8 cellular contexts compared by ENCODE assay signal in the genomic region with DNA sequence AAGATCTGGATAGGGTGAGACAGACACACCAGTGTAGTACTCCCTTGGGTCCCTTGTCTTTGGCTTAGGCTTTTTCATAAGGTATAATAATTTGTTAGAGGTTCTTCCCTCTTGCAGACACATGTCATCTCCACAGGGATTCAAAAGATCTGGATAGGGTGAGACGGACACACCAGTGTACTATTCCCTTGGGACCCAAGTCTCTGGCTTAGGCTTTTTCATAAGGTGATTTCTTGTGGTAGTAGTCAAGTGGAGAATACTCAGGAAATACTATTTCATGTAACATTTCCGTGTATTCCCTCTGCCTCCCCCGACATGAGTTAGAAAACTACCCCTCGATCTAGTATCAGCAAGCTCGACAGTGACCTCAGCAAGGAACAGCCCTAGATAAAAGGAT. TPM values are rescaled to one million over a fixed set of nuclear protein-coding genes. Genes with fewer than 3 reads are reported as not detected.
DNase-seq lines count a peak whose midpoint lies in the region; FAIRE-seq and TF ChIP-seq lines count a peak whose summit lies in the region.

No MANE protein-coding gene starts in this region.

- H3K36me3 ChIP-seq in BLaER1 (peaks cover 14% of the 10 kb centered on the region; the same call in 1 of the 2 replicates), Karpas-422 (ENCODE audit: insufficient read depth, low read length) (peaks cover 5% of the 10 kb centered on the region; the same call in 1 of the 2 replicates), neural progenitor cell (peaks cover 4% of the 10 kb centered on the region)

- peak overlapping the region; percentile 93 for H3K4me3 Mint-ChIP-seq in neural progenitor cell

- no peaks in the 10 kb centered on the region for H3K9me2 ChIP-seq in Karpas-422 (replicated peaks; ENCODE audit: insufficient read depth, low read length)

- no peaks in the 10 kb centered on the region for H3K27me3 Mint-ChIP-seq in neural progenitor cell (ENCODE audit: insufficient read depth, low read depth)

- peaks cover 43% of the 10 kb centered on the region for H3K4me1 Mint-ChIP-seq in neural progenitor cell

- H3K4me2 ChIP-seq in BLaER1 (peak overlapping the region; percentile 93), Karpas-422 (ENCODE audit: low read depth, low read length, poor library complexity, severe bottlenecking) (peak overlapping the region; percentile 96), neural progenitor cell (peak overlapping the region; percentile 82)

- TF ChIP-seq CTCF in neural progenitor cell (IDR thresholded peaks at IDR 0.05): no peak

- peaks cover 39% of the 10 kb centered on the region for H3K79me2 ChIP-seq in Karpas-422 (ENCODE audit: low read length)
- peaks cover 12% of the 10 kb centered on the region for H3K79me2 ChIP-seq in neural progenitor cell (ENCODE audit: low read depth)

- H3K27ac Mint-ChIP-seq in neural progenitor cell: peak overlapping the region; percentile 95

- no peak for FAIRE-seq in urothelium cell line (lab: Jason Lieb, UNC)

- H3K27me3 ChIP-seq in BLaER1 (no peaks in the 10 kb centered on the region), Karpas-422 (ENCODE audit: low read length) (no peaks in the 10 kb centered on the region), neural progenitor cell (no peaks in the 10 kb centered on the region)

- peak; percentile 66 for DNase-seq in Karpas-422
- peak; percentile 23 for DNase-seq in dermis blood vessel endothelial cell
- no peak for DNase-seq in neural progenitor cell (ENCODE audit: low spot score)
- no peak for DNase-seq in urothelium cell line (ENCODE audit: low spot score)
- no peak for DNase-seq in NCI-H774 (lab: John Stamatoyannopoulos, UW)
- no peak for DNase-seq in NCI-H345 treated with DMSO at 0.1 percent for 48 hours (lab: John Stamatoyannopoulos, UW; ENCODE audit: unreplicated experiment)
- DNase-seq in SIG-M5 treated with dmso at 0.1 percent for 504 hours (lab: John Stamatoyannopoulos, UW; ENCODE audit: unreplicated experiment): no peak

- peaks cover 35% of the 10 kb centered on the region for H3F3A ChIP-seq in neural progenitor cell (ENCODE audit: low read depth)

- peaks cover 5% of the 10 kb centered on the region for H3K36me3 Mint-ChIP-seq in neural progenitor cell

- H3K4me3 ChIP-seq in BLaER1 (peak overlapping the region; percentile 81), Karpas-422 (ENCODE audit: low read length) (peak overlapping the region; percentile 81), neural progenitor cell (peak overlapping the region; percentile 68)

- H2AFZ ChIP-seq in Karpas-422 (ENCODE audit: low read length) (no peak overlapping the region), neural progenitor cell (replicated peaks) (no peak overlapping the region)

- H3K27ac ChIP-seq in BLaER1 (peak overlapping the region; percentile 86; the same call in 1 of the 2 replicates), Karpas-422 (ENCODE audit: low read length) (peak overlapping the region; percentile 88), neural progenitor cell (peak overlapping the region; percentile 70)

- H3K9me3 Mint-ChIP-seq in neural progenitor cell: no peaks in the 10 kb centered on the region

- peaks cover 47% of the 10 kb centered on the region for H3K4me1 ChIP-seq in BLaER1
- H3K4me1 ChIP-seq in Karpas-422 (ENCODE audit: low read length): peaks cover 47% of the 10 kb centered on the region
- peaks cover 26% of the 10 kb centered on the region for H3K4me1 ChIP-seq in neural progenitor cell

- H3K9me3 ChIP-seq in BLaER1: no peaks in the 10 kb centered on the region
- no peaks in the 10 kb centered on the region for H3K9me3 ChIP-seq in Karpas-422 (ENCODE audit: low read length)
- H3K9me3 ChIP-seq in neural progenitor cell (ENCODE audit: low read depth): no peaks in the 10 kb centered on the region

- peak overlapping the region; percentile 88; the same call in 1 of the 2 replicates for H3K9ac ChIP-seq in BLaER1
- H3K9ac ChIP-seq in Karpas-422 (ENCODE audit: low read length): peak overlapping the region; percentile 90
- no peak overlapping the region for H3K9ac ChIP-seq in neural progenitor cell

- peaks cover 39% of the 10 kb centered on the region for H4K20me1 ChIP-seq in BLaER1
- no peaks in the 10 kb centered on the region for H4K20me1 ChIP-seq in Karpas-422 (ENCODE audit: insufficient read depth, low read depth, low read length)
- peaks cover 3% of the 10 kb centered on the region for H4K20me1 ChIP-seq in neural progenitor cell (ENCODE audit: low read depth)

RNA-seq across cellular contexts. Expression of gene MAPKBP1, which starts 1.0 kb away (rescaled TPM):
- total RNA-seq in Karpas-422 (2014; rRNA removed; shearing (Covaris generic); ENCODE audit: low replicate concordance): 17.8 and 29.8 TPM in 2 replicates
- total RNA-seq in dermis blood vessel endothelial cell: 19.4 and 20.8 TPM in 2 replicates
- total RNA-seq in neural progenitor cell (ENCODE audit: low replicate concordance): 10.1 and 18.4 TPM in 2 replicates

RNA-seq across cellular contexts. Expression of gene JMJD7, which starts 54.6 kb away (rescaled TPM):
- total RNA-seq in Karpas-422 (2014; rRNA removed; shearing (Covaris generic); ENCODE audit: low replicate concordance): 2.8 and 9.2 TPM in 2 replicates
- total RNA-seq in dermis blood vessel endothelial cell: 4.1 and 5.3 TPM in 2 replicates
- total RNA-seq in neural progenitor cell (ENCODE audit: low replicate concordance): 13.4 and 18.3 TPM in 2 replicates

Comparison
In these comparisons a context has a peak if more than half of its experiments do, and no peak if none do; other contexts are left out.
1. DNase-seq: peak in Karpas-422 (single experiment) and dermis blood vessel endothelial cell (single experiment); none in neural progenitor cell (single experiment), urothelium cell line (single experiment), NCI-H774 (single experiment), NCI-H345 treated with DMSO at 0.1 percent for 48 hours (single experiment) and SIG-M5 treated with dmso at 0.1 percent for 504 hours (single experiment).
2. Peak in every context shown above with its lines, with median percentiles within 50 percentile points of each other: H3K27ac ChIP-seq, H3K4me2 ChIP-seq and H3K4me3 ChIP-seq.